ENCODE assay signal across 31 cellular contexts in genomic region chr17:56817066-56817465, GRCh38.
"Had no signal": no experiment of that assay in that cellular context is flagged by ENCODE, and none has a peak within 500 bp of the region (broad histone marks: within the 10 kb centered on the region; RNA-seq: fewer than 3 reads in every experiment).

No MANE protein-coding gene starts in this region.

- H3K4me3 ChIP-seq: adrenal gland, body of pancreas, breast epithelium had no signal

- H3K9me3 ChIP-seq: adrenal gland, body of pancreas, breast epithelium had no signal

- DNase-seq: activated B cell treated with CpG ODN at 0.5 μM for 24 hours; activated CD4-positive, alpha-beta memory T cell treated with anti-CD3 and anti-CD28 coated beads for 36 hours; activated CD4-positive, alpha-beta T cell treated with anti-CD3 and anti-CD28 coated beads for 4 hours; activated CD4-positive, alpha-beta T cell treated with anti-CD3 and anti-CD28 coated beads, Interleukin-2, amount 10 ng/mL, durations not matched to agents 24 days and 14 days; activated CD4-positive, alpha-beta T cell treated with anti-CD3 and anti-CD28 coated beads, Interleukin-2, amount 50 U/mL, for 1 hour; activated CD4-positive, alpha-beta T cell treated with anti-CD3 and anti-CD28 coated beads, Interleukin-2, amount 50 U/mL, for 4 hours; activated CD4-positive, CD25-positive, alpha-beta regulatory T cell treated with anti-CD3 and anti-CD28 coated beads, Interleukin-2, amount 50 U/mL, for 72 hours; activated CD8-positive, alpha-beta memory T cell treated with anti-CD3 and anti-CD28 coated beads, Interleukin-2, amount 50 U/mL, for 4 hours; activated CD8-positive, alpha-beta T cell treated with anti-CD3 and anti-CD28 coated beads for 36 hours; activated effector memory CD4-positive, alpha-beta T cell treated with anti-CD3 and anti-CD28 coated beads, Interleukin-2, amount 50 U/mL, for 16 hours; activated gamma-delta T cell treated with Interleukin-2 at 50 U/mL for 16 hours; activated naive CD4-positive, alpha-beta T cell; activated naive CD4-positive, alpha-beta T cell treated with anti-CD3 and anti-CD28 coated beads for 36 hours; activated naive CD4-positive, alpha-beta T cell treated with anti-CD3 and anti-CD28 coated beads, Interleukin-2, amount 50 U/mL, for 16 hours; activated naive CD8-positive, alpha-beta T cell treated with anti-CD3 and anti-CD28 coated beads for 36 hours; activated T-cell treated with anti-CD3 and anti-CD28 coated beads for 4 hours; activated T-cell treated with anti-CD3 and anti-CD28 coated beads, Interleukin-2, amount 50 U/mL, for 1 hour; activated T-cell treated with anti-CD3 and anti-CD28 coated beads, Interleukin-2, amount 50 U/mL, for 4 hours; activated T-cell treated with anti-CD3 and anti-CD28 coated beads, Interleukin-2, amount 50 U/mL, for 72 hours; adrenal gland; amniotic stem cell; aorta; body of pancreas; brain microvascular endothelial cell; cerebellar nuclear complex; T-helper 2 cell; T-helper 9 cell had no signal

- ATAC-seq: activated CD8-positive, alpha-beta T cell treated with anti-CD3 and anti-CD28 coated beads for 36 hours; activated naive CD4-positive, alpha-beta T cell treated with anti-CD3 and anti-CD28 coated beads, Interleukin-2, amount 50 U/mL, for 72 hours; activated T-cell treated with anti-CD3 and anti-CD28 coated beads, Interleukin-2, amount 50 U/mL, for 4 hours; activated T-cell treated with anti-CD3 and anti-CD28 coated beads, Interleukin-2, amount 50 U/mL, for 72 hours; activated T-helper 17 cell treated with anti-CD3 and anti-CD28 coated beads, Interleukin-2, amount 50 U/mL, for 72 hours; body of pancreas had no signal

- H3K36me3 ChIP-seq: adrenal gland, brain microvascular endothelial cell, breast epithelium had no signal

- H3K27me3 ChIP-seq: adrenal gland, body of pancreas, brain microvascular endothelial cell, breast epithelium had no signal

- H3K4me1 ChIP-seq: adrenal gland, breast epithelium had no signal

- H3K27ac ChIP-seq: adrenal gland, body of pancreas, brain microvascular endothelial cell, breast epithelium, VCaP had no signal
